8 cellular contexts compared by ENCODE assay signal in genomic region chr3:28349397-28350000, GRCh38. TPM values are rescaled to one million over a fixed set of nuclear protein-coding genes. Genes with fewer than 3 reads are reported as not detected.
DNase-seq lines count a peak whose midpoint lies in the region; FAIRE-seq and TF ChIP-seq lines count a peak whose summit lies in the region.

No MANE protein-coding gene starts in this region.

- H3K27me3 ChIP-seq in kidney epithelial cell (ENCODE audit: control insufficient read depth, insufficient read depth, low read length), result no peaks in the 10 kb centered on the region

- H3K4me1 Mint-ChIP-seq in T-helper 1 cell treated with Interleukin-12 subunit alpha and Interleukin-12 subunit beta and Interleukin-4 antibody, amounts not matched to agents 30 μg/mL and 1 μg/mL, for 36 hours (ENCODE audit: low read depth), result peaks cover 50% of the 10 kb centered on the region

- H3K9me3 Mint-ChIP-seq in T-helper 1 cell treated with Interleukin-12 subunit alpha and Interleukin-12 subunit beta and Interleukin-4 antibody, amounts not matched to agents 30 μg/mL and 1 μg/mL, for 36 hours, result peaks cover 19% of the 10 kb centered on the region

- peak overlapping the region; percentile 99 for H3K4me3 Mint-ChIP-seq in T-helper 1 cell treated with Interleukin-12 subunit alpha and Interleukin-12 subunit beta and Interleukin-4 antibody, amounts not matched to agents 30 μg/mL and 1 μg/mL, for 36 hours

- peak overlapping the region; percentile 99 for H3K27ac Mint-ChIP-seq in T-helper 1 cell treated with Interleukin-12 subunit alpha and Interleukin-12 subunit beta and Interleukin-4 antibody, amounts not matched to agents 30 μg/mL and 1 μg/mL, for 36 hours

- H3K4me3 ChIP-seq in LNCaP clone FGC (ENCODE audit: low read depth, low read length) (peak overlapping the region; percentile 90), kidney epithelial cell (ENCODE audit: low read depth, low read length) (peak overlapping the region; percentile 80)

- H3K27me3 Mint-ChIP-seq in T-helper 1 cell treated with Interleukin-12 subunit alpha and Interleukin-12 subunit beta and Interleukin-4 antibody, amounts not matched to agents 30 μg/mL and 1 μg/mL, for 36 hours (ENCODE audit: low read depth), result no peaks in the 10 kb centered on the region

- peak overlapping the region; percentile 95 for H3K27ac ChIP-seq in angular gyrus (ENCODE audit: low read depth, low read length)
- H3K27ac ChIP-seq in temporal lobe (ENCODE audit: low read depth, low read length), result peak overlapping the region; percentile 90

- peaks cover 35% of the 10 kb centered on the region for H3K36me3 Mint-ChIP-seq in T-helper 1 cell treated with Interleukin-12 subunit alpha and Interleukin-12 subunit beta and Interleukin-4 antibody, amounts not matched to agents 30 μg/mL and 1 μg/mL, for 36 hours (ENCODE audit: low read depth)

- TF ChIP-seq CTCF in LNCaP clone FGC (IDR thresholded peaks at IDR 0.05; ENCODE audit: control insufficient read depth, extremely low read depth, insufficient read depth) (no peak), kidney epithelial cell (IDR thresholded peaks at IDR 0.05; ENCODE audit: insufficient read depth, low read length, poor library complexity, severe bottlenecking) (no peak)

- no peak for FAIRE-seq in HTR-8/SVneo (lab: Jason Lieb, UNC)

- H3K36me3 ChIP-seq in kidney epithelial cell (ENCODE audit: control insufficient read depth, insufficient read depth, low read length), result no peaks in the 10 kb centered on the region

- DNase-seq in T-helper 1 cell (no peak), LNCaP clone FGC (ENCODE audit: low read depth) (peak; percentile 50), kidney epithelial cell (ENCODE audit: low read depth) (peak; percentile 26), activated gamma-delta T cell treated with Interleukin-2 at 50 U/mL for 16 hours (no peak), HTR-8/SVneo (ENCODE audit: insufficient read length, low spot score) (no peak)

RNA-seq across cellular contexts. Expression of gene AZI2, which starts 0.9 kb away (rescaled TPM):
- total RNA-seq in kidney epithelial cell (40.4 and 57.1 TPM in 2 replicates), temporal lobe (34.2 TPM)

RNA-seq across cellular contexts. Expression of gene ZCWPW2, which starts 1.0 kb away (rescaled TPM):
- total RNA-seq in kidney epithelial cell (0.13 TPM in 1 of 2 replicates, not detected in the other), temporal lobe (4.2 TPM)

Comparison
In these comparisons a context has a peak if more than half of its experiments do, and no peak if none do; other contexts are left out.
1. DNase-seq: peak in LNCaP clone FGC (single experiment) and kidney epithelial cell (single experiment); none in T-helper 1 cell (0 of 5), activated gamma-delta T cell treated with Interleukin-2 at 50 U/mL for 16 hours (single experiment) and HTR-8/SVneo (single experiment).